Comparison of ENCODE assay signal across 10 cellular contexts in genomic region chr10:106175760-106176377, GRCh38.
DNase-seq lines count a peak whose midpoint lies in the region; ATAC-seq and TF ChIP-seq lines count a peak whose summit lies in the region.
"Had no signal": no experiment of that assay in that cellular context is flagged by ENCODE, and none has a peak within 500 bp of the region (broad histone marks: within the 10 kb centered on the region; RNA-seq: fewer than 3 reads in every experiment).

No MANE protein-coding gene starts in this region.

- no peak overlapping the region for H3K4me3 Mint-ChIP-seq in CD8-positive, alpha-beta T cell

- CTCF ChIA-PET in CD8-positive, alpha-beta T cell (lab: Charles Lee): no interaction called here

- peaks cover 7% of the 10 kb centered on the region for H3K9me3 Mint-ChIP-seq in CD8-positive, alpha-beta T cell

- no peak overlapping the region for H3K27ac Mint-ChIP-seq in CD8-positive, alpha-beta T cell

- no peaks in the 10 kb centered on the region for H3K36me3 ChIP-seq in transverse colon
- no peaks in the 10 kb centered on the region for H3K36me3 ChIP-seq in CD8-positive, alpha-beta T cell (ENCODE audit: insufficient read depth, low read length)

- 45 to 46% methylated on average over 5 of the region's 5 CpGs for WGBS in transverse colon (ENCODE audit: low coverage in 1 of 2), 2 donors

- H3K27ac ChIP-seq in transverse colon: no peak overlapping the region
- H3K27ac ChIP-seq in CD8-positive, alpha-beta T cell (ENCODE audit: low read depth, low read length): no peak overlapping the region

- TF ChIP-seq CTCF in transverse colon (IDR thresholded peaks at IDR 0.05): peak in 3 of 5 experiments; percentile 23 to 32 (median 29)
- TF ChIP-seq CTCF in CD8-positive, alpha-beta T cell (IDR thresholded peaks at IDR 0.05): no peak

- H3K27me3 Mint-ChIP-seq in CD8-positive, alpha-beta T cell (ENCODE audit: low read depth): no peaks in the 10 kb centered on the region

- H3K9me3 ChIP-seq in transverse colon: no peaks in the 10 kb centered on the region
- no peaks in the 10 kb centered on the region for H3K9me3 ChIP-seq in CD8-positive, alpha-beta T cell (ENCODE audit: low read length)
- H3K9me3 ChIP-seq: Caco-2 had no signal

- no peaks in the 10 kb centered on the region for H3K27me3 ChIP-seq in transverse colon
- no peaks in the 10 kb centered on the region for H3K27me3 ChIP-seq in CD8-positive, alpha-beta T cell (ENCODE audit: insufficient read depth, low read length)

- in situ Hi-C loops in transverse colon (cut with MboI; ENCODE audit: low pct_ligation_motif_present in 1 of 4, low pct_unique_long_range_greater_than_20kb in 1 of 4, low sequenced_read_pairs in 3 of 4): no loop called here

- TF ChIP-seq POLR2A in transverse colon (IDR thresholded peaks at IDR 0.05): no peak

- intact Hi-C loops in transverse colon (cut with DNase I; ENCODE audit: low total_unique reads): no loop called here
- intact Hi-C loops in CD8-positive, alpha-beta T cell (cut with DNase I, micrococcal nuclease): no loop called here

- H3K4me1 Mint-ChIP-seq in CD8-positive, alpha-beta T cell (ENCODE audit: low read depth): no peaks in the 10 kb centered on the region

- TF ChIP-seq EP300 in transverse colon (IDR thresholded peaks at IDR 0.05; ENCODE audit: low read depth): no peak

- no peaks in the 10 kb centered on the region for H3K4me1 ChIP-seq in transverse colon
- H3K4me1 ChIP-seq in CD8-positive, alpha-beta T cell (ENCODE audit: insufficient read depth, low read length): no peaks in the 10 kb centered on the region
- H3K4me1 ChIP-seq: Caco-2 had no signal

- H3K4me3 ChIP-seq in transverse colon: no peak overlapping the region
- no peak overlapping the region for H3K4me3 ChIP-seq in CD8-positive, alpha-beta T cell (ENCODE audit: low read depth, low read length)

- no peak for ATAC-seq in CD8-positive, alpha-beta T cell

- DNase-seq in SKM-1 treated with dmso at 0.1 percent for 144 hours (lab: John Stamatoyannopoulos, UW; ENCODE audit: unreplicated experiment) (peak; percentile 11), SKM-1 (lab: John Stamatoyannopoulos, UW; ENCODE audit: unreplicated experiment) (no peak), NCI-H748 treated with DMSO at 0.1 percent for 48 hours (lab: John Stamatoyannopoulos, UW) (peak; percentile 15), fibroblast of the conjunctiva (ENCODE audit: low read depth) (peak; percentile 17), transverse colon (no peak), cerebellar nuclear complex (lab: John Stamatoyannopoulos, UW) (no peak)
- no peak for DNase-seq in activated naive CD4-positive, alpha-beta T cell treated with Interleukin-2 at 50 U/mL for 16 hours
- DNase-seq in CD8-positive, alpha-beta T cell: no peak
- DNase-seq: activated CD4-positive, alpha-beta T cell treated with anti-CD3 and anti-CD28 coated beads, Interleukin-2, amount 50 U/mL, for 48 hours had no signal

- H3K36me3 Mint-ChIP-seq in CD8-positive, alpha-beta T cell: no peaks in the 10 kb centered on the region

- POLR2A ChIA-PET in CD8-positive, alpha-beta T cell (lab: Charles Lee): no interaction called here

Comparison
In these comparisons a context has a peak if more than half of its experiments do, and no peak if none do; other contexts are left out.
1. DNase-seq: peak in SKM-1 treated with dmso at 0.1 percent for 144 hours (single experiment), NCI-H748 treated with DMSO at 0.1 percent for 48 hours (single experiment) and fibroblast of the conjunctiva (single experiment); none in SKM-1 (single experiment), transverse colon (single experiment), activated naive CD4-positive, alpha-beta T cell treated with Interleukin-2 at 50 U/mL for 16 hours (single experiment), cerebellar nuclear complex (0 of 2) and CD8-positive, alpha-beta T cell (0 of 7).